ENCODE assay signal across 3 cellular contexts in the genomic region with DNA sequence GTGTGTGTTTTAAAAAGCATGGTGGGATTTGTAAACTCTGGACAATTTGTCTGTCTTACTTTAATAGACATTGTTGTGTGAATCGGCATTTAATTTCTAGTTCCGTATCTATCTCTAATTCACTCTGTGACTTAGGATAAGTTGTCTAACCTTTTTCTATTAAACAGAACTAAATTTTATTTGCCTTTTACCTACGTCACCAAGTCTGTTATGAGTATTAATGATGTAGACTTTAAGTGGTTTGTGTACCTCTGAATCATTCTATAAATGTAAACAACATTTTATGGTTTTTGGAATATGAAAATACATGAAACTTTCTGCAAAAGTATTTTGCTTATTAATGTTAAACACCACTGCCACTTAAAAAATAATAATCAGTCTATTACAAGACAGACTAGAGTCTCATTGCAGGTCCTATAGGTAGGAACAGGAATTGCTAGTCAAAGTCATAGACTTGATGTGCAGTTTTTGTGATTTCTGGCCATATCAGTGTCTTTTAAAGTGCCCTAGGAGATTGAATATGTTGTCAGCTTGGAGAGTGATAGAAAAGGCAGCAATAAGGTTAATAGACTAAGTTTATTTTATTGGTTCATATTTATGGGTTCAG.
TF ChIP-seq lines count a peak whose summit lies in the region.

No MANE protein-coding gene starts in this region.

TF ChIP-seq in HCT116, 20 proteins besides CTCF, POLR2A, EP300 and RAD21:
- TF ChIP-seq FOSL1 (IDR thresholded peaks at IDR 0.05; ENCODE audit: low read depth) = no peak

TF ChIP-seq in WTC11, 78 proteins besides CTCF, POLR2A, EP300 and RAD21:
- no peak for TF ChIP-seq ESRRA (CRISPR knock-in tag; IDR thresholded peaks at IDR 0.05; ENCODE audit: borderline replicate concordance)
- TF ChIP-seq FOXP1 (CRISPR knock-in tag; IDR thresholded peaks at IDR 0.05; ENCODE audit: borderline replicate concordance) = no peak
- TF ChIP-seq, protein P1, sequence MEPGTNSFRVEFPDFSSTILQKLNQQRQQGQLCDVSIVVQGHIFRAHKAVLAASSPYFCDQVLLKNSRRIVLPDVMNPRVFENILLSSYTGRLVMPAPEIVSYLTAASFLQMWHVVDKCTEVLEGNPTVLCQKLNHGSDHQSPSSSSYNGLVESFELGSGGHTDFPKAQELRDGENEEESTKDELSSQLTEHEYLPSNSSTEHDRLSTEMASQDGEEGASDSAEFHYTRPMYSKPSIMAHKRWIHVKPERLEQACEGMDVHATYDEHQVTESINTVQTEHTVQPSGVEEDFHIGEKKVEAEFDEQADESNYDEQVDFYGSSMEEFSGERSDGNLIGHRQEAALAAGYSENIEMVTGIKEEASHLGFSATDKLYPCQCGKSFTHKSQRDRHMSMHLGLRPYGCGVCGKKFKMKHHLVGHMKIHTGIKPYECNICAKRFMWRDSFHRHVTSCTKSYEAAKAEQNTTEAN (CRISPR knock-in tag; IDR thresholded peaks at IDR 0.05) = no peak
- no peak for TF ChIP-seq ZBTB21 (CRISPR knock-in tag; IDR thresholded peaks at IDR 0.05; ENCODE audit: borderline replicate concordance)
TF ChIP-seq in WTC11: peak in this region for 0.

TF ChIP-seq in HepG2, 621 proteins besides CTCF, POLR2A, EP300 and RAD21:
- TF ChIP-seq ZNF230 (CRISPR knock-in tag; IDR thresholded peaks at IDR 0.05) (no peak), NFIC (IDR thresholded peaks at IDR 0.05; ENCODE audit: low read length) (no peak), FLYWCH1 (CRISPR knock-in tag; IDR thresholded peaks at IDR 0.05) (no peak), POLR2AphosphoS2 (IDR thresholded peaks at IDR 0.05; ENCODE audit: low read depth, low read length) (no peak), ZC3H13 (CRISPR knock-in tag; IDR thresholded peaks at IDR 0.05) (no peak), ISX (CRISPR knock-in tag; conservative IDR thresholded peaks at IDR 0.05) (no peak), GABPB1 (CRISPR knock-in tag; IDR thresholded peaks at IDR 0.05) (no peak), PHF5A (CRISPR knock-in tag; IDR thresholded peaks at IDR 0.05; ENCODE audit: low read depth, unreplicated experiment) (no peak)
- TF ChIP-seq, protein P2, sequence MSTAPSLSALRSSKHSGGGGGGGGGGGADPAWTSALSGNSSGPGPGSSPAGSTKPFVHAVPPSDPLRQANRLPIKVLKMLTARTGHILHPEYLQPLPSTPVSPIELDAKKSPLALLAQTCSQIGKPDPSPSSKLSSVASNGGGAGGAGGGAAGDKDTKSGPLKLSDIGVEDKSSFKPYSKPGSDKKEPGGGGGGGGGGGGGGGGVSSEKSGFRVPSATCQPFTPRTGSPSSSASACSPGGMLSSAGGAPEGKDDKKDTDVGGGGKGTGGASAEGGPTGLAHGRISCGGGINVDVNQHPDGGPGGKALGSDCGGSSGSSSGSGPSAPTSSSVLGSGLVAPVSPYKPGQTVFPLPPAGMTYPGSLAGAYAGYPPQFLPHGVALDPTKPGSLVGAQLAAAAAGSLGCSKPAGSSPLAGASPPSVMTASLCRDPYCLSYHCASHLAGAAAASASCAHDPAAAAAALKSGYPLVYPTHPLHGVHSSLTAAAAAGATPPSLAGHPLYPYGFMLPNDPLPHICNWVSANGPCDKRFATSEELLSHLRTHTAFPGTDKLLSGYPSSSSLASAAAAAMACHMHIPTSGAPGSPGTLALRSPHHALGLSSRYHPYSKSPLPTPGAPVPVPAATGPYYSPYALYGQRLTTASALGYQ (CRISPR knock-in tag; IDR thresholded peaks at IDR 0.05) = no peak
- TF ChIP-seq, protein P3, sequence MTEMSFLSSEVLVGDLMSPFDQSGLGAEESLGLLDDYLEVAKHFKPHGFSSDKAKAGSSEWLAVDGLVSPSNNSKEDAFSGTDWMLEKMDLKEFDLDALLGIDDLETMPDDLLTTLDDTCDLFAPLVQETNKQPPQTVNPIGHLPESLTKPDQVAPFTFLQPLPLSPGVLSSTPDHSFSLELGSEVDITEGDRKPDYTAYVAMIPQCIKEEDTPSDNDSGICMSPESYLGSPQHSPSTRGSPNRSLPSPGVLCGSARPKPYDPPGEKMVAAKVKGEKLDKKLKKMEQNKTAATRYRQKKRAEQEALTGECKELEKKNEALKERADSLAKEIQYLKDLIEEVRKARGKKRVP (CRISPR knock-in tag; IDR thresholded peaks at IDR 0.05) = no peak
- TF ChIP-seq, protein P4, sequence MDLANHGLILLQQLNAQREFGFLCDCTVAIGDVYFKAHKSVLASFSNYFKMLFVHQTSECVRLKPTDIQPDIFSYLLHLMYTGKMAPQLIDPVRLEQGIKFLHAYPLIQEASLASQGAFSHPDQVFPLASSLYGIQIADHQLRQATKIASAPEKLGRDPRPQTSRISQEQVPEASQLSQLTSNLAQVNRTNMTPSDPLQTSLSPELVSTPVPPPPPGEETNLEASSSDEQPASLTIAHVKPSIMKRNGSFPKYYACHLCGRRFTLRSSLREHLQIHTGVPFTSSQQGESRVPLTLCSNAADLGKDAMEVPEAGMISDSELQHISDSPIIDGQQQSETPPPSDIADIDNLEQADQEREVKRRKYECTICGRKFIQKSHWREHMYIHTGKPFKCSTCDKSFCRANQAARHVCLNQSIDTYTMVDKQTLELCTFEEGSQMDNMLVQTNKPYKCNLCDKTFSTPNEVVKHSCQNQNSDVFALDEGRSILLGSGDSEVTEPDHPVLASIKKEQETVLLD (CRISPR knock-in tag; IDR thresholded peaks at IDR 0.05; ENCODE audit: low read depth) = no peak
- TF ChIP-seq, protein P5, sequence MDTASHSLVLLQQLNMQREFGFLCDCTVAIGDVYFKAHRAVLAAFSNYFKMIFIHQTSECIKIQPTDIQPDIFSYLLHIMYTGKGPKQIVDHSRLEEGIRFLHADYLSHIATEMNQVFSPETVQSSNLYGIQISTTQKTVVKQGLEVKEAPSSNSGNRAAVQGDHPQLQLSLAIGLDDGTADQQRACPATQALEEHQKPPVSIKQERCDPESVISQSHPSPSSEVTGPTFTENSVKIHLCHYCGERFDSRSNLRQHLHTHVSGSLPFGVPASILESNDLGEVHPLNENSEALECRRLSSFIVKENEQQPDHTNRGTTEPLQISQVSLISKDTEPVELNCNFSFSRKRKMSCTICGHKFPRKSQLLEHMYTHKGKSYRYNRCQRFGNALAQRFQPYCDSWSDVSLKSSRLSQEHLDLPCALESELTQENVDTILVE (CRISPR knock-in tag; IDR thresholded peaks at IDR 0.05) = no peak
- TF ChIP-seq, protein P6, sequence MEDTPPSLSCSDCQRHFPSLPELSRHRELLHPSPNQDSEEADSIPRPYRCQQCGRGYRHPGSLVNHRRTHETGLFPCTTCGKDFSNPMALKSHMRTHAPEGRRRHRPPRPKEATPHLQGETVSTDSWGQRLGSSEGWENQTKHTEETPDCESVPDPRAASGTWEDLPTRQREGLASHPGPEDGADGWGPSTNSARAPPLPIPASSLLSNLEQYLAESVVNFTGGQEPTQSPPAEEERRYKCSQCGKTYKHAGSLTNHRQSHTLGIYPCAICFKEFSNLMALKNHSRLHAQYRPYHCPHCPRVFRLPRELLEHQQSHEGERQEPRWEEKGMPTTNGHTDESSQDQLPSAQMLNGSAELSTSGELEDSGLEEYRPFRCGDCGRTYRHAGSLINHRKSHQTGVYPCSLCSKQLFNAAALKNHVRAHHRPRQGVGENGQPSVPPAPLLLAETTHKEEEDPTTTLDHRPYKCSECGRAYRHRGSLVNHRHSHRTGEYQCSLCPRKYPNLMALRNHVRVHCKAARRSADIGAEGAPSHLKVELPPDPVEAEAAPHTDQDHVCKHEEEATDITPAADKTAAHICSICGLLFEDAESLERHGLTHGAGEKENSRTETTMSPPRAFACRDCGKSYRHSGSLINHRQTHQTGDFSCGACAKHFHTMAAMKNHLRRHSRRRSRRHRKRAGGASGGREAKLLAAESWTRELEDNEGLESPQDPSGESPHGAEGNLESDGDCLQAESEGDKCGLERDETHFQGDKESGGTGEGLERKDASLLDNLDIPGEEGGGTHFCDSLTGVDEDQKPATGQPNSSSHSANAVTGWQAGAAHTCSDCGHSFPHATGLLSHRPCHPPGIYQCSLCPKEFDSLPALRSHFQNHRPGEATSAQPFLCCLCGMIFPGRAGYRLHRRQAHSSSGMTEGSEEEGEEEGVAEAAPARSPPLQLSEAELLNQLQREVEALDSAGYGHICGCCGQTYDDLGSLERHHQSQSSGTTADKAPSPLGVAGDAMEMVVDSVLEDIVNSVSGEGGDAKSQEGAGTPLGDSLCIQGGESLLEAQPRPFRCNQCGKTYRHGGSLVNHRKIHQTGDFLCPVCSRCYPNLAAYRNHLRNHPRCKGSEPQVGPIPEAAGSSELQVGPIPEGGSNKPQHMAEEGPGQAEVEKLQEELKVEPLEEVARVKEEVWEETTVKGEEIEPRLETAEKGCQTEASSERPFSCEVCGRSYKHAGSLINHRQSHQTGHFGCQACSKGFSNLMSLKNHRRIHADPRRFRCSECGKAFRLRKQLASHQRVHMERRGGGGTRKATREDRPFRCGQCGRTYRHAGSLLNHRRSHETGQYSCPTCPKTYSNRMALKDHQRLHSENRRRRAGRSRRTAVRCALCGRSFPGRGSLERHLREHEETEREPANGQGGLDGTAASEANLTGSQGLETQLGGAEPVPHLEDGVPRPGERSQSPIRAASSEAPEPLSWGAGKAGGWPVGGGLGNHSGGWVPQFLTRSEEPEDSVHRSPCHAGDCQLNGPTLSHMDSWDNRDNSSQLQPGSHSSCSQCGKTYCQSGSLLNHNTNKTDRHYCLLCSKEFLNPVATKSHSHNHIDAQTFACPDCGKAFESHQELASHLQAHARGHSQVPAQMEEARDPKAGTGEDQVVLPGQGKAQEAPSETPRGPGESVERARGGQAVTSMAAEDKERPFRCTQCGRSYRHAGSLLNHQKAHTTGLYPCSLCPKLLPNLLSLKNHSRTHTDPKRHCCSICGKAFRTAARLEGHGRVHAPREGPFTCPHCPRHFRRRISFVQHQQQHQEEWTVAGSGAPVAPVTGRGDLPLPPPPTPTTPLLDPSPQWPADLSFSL (CRISPR knock-in tag; IDR thresholded peaks at IDR 0.05) = no peak
- TF ChIP-seq, protein P7, sequence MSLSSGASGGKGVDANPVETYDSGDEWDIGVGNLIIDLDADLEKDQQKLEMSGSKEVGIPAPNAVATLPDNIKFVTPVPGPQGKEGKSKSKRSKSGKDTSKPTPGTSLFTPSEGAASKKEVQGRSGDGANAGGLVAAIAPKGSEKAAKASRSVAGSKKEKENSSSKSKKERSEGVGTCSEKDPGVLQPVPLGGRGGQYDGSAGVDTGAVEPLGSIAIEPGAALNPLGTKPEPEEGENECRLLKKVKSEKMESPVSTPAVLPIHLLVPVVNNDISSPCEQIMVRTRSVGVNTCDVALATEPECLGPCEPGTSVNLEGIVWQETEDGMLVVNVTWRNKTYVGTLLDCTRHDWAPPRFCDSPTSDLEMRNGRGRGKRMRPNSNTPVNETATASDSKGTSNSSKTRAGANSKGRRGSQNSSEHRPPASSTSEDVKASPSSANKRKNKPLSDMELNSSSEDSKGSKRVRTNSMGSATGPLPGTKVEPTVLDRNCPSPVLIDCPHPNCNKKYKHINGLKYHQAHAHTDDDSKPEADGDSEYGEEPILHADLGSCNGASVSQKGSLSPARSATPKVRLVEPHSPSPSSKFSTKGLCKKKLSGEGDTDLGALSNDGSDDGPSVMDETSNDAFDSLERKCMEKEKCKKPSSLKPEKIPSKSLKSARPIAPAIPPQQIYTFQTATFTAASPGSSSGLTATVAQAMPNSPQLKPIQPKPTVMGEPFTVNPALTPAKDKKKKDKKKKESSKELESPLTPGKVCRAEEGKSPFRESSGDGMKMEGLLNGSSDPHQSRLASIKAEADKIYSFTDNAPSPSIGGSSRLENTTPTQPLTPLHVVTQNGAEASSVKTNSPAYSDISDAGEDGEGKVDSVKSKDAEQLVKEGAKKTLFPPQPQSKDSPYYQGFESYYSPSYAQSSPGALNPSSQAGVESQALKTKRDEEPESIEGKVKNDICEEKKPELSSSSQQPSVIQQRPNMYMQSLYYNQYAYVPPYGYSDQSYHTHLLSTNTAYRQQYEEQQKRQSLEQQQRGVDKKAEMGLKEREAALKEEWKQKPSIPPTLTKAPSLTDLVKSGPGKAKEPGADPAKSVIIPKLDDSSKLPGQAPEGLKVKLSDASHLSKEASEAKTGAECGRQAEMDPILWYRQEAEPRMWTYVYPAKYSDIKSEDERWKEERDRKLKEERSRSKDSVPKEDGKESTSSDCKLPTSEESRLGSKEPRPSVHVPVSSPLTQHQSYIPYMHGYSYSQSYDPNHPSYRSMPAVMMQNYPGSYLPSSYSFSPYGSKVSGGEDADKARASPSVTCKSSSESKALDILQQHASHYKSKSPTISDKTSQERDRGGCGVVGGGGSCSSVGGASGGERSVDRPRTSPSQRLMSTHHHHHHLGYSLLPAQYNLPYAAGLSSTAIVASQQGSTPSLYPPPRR (CRISPR knock-in tag; IDR thresholded peaks at IDR 0.05; ENCODE audit: borderline replicate concordance) = no peak
